In genomic region chr6:445571-446417, GRCh38 we compare ENCODE assay signal across 13 cellular contexts. TPM values are rescaled to one million over a fixed set of nuclear protein-coding genes. Genes with fewer than 3 reads are reported as not detected.
A peak's percentile ranks its signal among the peaks of the same experiment; 100 is the strongest.
DNase-seq lines count a peak whose midpoint lies in the region; ATAC-seq lines count a peak whose summit lies in the region.
"Had no signal": no experiment of that assay in that cellular context is flagged by ENCODE, and none has a peak within 500 bp of the region (broad histone marks: within the 10 kb centered on the region; RNA-seq: fewer than 3 reads in every experiment).

No MANE protein-coding gene starts in this region.

- peak overlapping the region; percentile 41; the same call in 1 of the 2 replicates for H3K27ac ChIP-seq in BLaER1
- no peak overlapping the region for H3K27ac ChIP-seq in CD8-positive, alpha-beta memory T cell (ENCODE audit: low read depth, low read length)

- no peak for ATAC-seq in memory B cell (ENCODE audit: low read depth)
- no peak for ATAC-seq in HG03442 (IDR thresholded peaks at IDR 0.05; ENCODE audit: unreplicated experiment)
- ATAC-seq in HG02759 (IDR thresholded peaks at IDR 0.05; ENCODE audit: unreplicated experiment) = no peak
- ATAC-seq: left colon had no signal

- H3K9ac ChIP-seq in BLaER1 = peak overlapping the region; percentile 5; the same call in 1 of the 2 replicates

- H3K36me3 Mint-ChIP-seq in CD8-positive, alpha-beta memory T cell = no peaks in the 10 kb centered on the region
- no peaks in the 10 kb centered on the region for H3K36me3 Mint-ChIP-seq in memory B cell

- peak overlapping the region; percentile 66 for H3K4me2 ChIP-seq in BLaER1

- no peak overlapping the region for H3K4me3 ChIP-seq in BLaER1
- H3K4me3 ChIP-seq in CD8-positive, alpha-beta memory T cell (ENCODE audit: low read length) = no peak overlapping the region
- H3K4me3 ChIP-seq: K562 had no signal

- POLR2A ChIA-PET in CD8-positive, alpha-beta memory T cell (lab: Charles Lee) = interaction anchor here (0.7 to 1.5 kb wide), 2 partner anchors 29 to 55 kb away, joined by 3 to 4 read pairs; partner anchors contain the start of gene IRF4

- DNase-seq in CD8-positive, alpha-beta memory T cell = no peak
- DNase-seq in activated CD8-positive, alpha-beta memory T cell treated with anti-CD3 and anti-CD28 coated beads, Interleukin-2, amount 50 U/mL, for 48 hours = peak; percentile 65
- DNase-seq in memory B cell (ENCODE audit: low spot score in 2 of 2) = no peak
- DNase-seq in stimulated activated CD4-positive, alpha-beta T cell treated with anti-CD3 and anti-CD28 coated beads, Interleukin-15, amount 100 ng/mL, for 24 hours = no peak
- DNase-seq: HFFc6, left colon, NCI-H1105, NCI-H2171 had no signal

- H3K27me3 Mint-ChIP-seq in CD8-positive, alpha-beta memory T cell = peaks cover 0 to 2% of the 10 kb centered on the region in 2 donors
- H3K27me3 Mint-ChIP-seq in memory B cell = no peaks in the 10 kb centered on the region

- CTCF ChIA-PET in CD8-positive, alpha-beta memory T cell (lab: Charles Lee) = interaction anchor here (0.6 to 3.0 kb wide), 6 partner anchors 9 to 257 kb away, joined by 3 to 8 read pairs (median 3); no protein-coding TSS in a partner anchor

- peak overlapping the region; percentile 22 to 96 (median 89) for H3K27ac Mint-ChIP-seq in CD8-positive, alpha-beta memory T cell
- H3K27ac Mint-ChIP-seq in memory B cell = no peak overlapping the region
- H3K27ac Mint-ChIP-seq: HFFc6 had no signal

- no peaks in the 10 kb centered on the region for H3K36me3 ChIP-seq in BLaER1
- H3K36me3 ChIP-seq in CD8-positive, alpha-beta memory T cell (ENCODE audit: insufficient read depth, low read length) = no peaks in the 10 kb centered on the region

- peaks cover 12% of the 10 kb centered on the region for H3K9me3 ChIP-seq in BLaER1
- no peaks in the 10 kb centered on the region for H3K9me3 ChIP-seq in CD8-positive, alpha-beta memory T cell (ENCODE audit: low read length)

- no peaks in the 10 kb centered on the region for H3K9me3 Mint-ChIP-seq in CD8-positive, alpha-beta memory T cell
- H3K9me3 Mint-ChIP-seq in memory B cell = no peaks in the 10 kb centered on the region

- peak overlapping the region in 6 of 7 donors; percentile 62 to 88 (median 80) for H3K4me3 Mint-ChIP-seq in CD8-positive, alpha-beta memory T cell
- H3K4me3 Mint-ChIP-seq in memory B cell = peak overlapping the region; percentile 50
- H3K4me3 Mint-ChIP-seq: HFFc6 had no signal

- H3K4me1 ChIP-seq in BLaER1 = peaks cover 55% of the 10 kb centered on the region
- H3K4me1 ChIP-seq in CD8-positive, alpha-beta memory T cell (ENCODE audit: insufficient read depth, low read length) = peaks cover 48% of the 10 kb centered on the region

- H3K27me3 ChIP-seq in BLaER1 = no peaks in the 10 kb centered on the region
- H3K27me3 ChIP-seq in CD8-positive, alpha-beta memory T cell (ENCODE audit: insufficient read depth, low read length, poor library complexity, severe bottlenecking) = no peaks in the 10 kb centered on the region

- peaks cover 37 to 48% (median 46%) of the 10 kb centered on the region in 3 donors for H3K4me1 Mint-ChIP-seq in CD8-positive, alpha-beta memory T cell
- H3K4me1 Mint-ChIP-seq in memory B cell = peaks cover 11% of the 10 kb centered on the region

- H4K20me1 ChIP-seq in BLaER1 = no peaks in the 10 kb centered on the region

RNA-seq across cellular contexts. Expression of gene IRF4, which starts 54.2 kb away (rescaled TPM):
- total RNA-seq in CD8-positive, alpha-beta memory T cell = 100 to 1,000 TPM; 700 to 703 TPM
- 3.4 TPM for polyA plus RNA-seq in CD8-positive, alpha-beta memory T cell
- total RNA-seq: bronchial epithelial cell, HFFc6 had no signal
